ENCODE assay signal across 16 cellular contexts in genomic region chr9:127733609-127734008, GRCh38. TPM values are rescaled to one million over a fixed set of nuclear protein-coding genes. Genes with fewer than 3 reads are reported as not detected.
A peak's percentile ranks its signal among the peaks of the same experiment; 100 is the strongest.
DNase-seq lines count a peak whose midpoint lies in the region; ATAC-seq and TF ChIP-seq lines count a peak whose summit lies in the region.
"Had no signal": no experiment of that assay in that cellular context is flagged by ENCODE, and none has a peak within 500 bp of the region (broad histone marks: within the 10 kb centered on the region; RNA-seq: fewer than 3 reads in every experiment).

No MANE protein-coding gene starts in this region.

- ATAC-seq in PC-3 = no peak
- no peak for ATAC-seq in stimulated activated naive B cell treated with anti-CD40 and anti-IgM and Interleukin-4, amounts not matched to agents 10 μg/mL and 1 μg/mL and 100 μg/mL, for 72 hours (replicated peaks)
- ATAC-seq in HG03354 (IDR thresholded peaks at IDR 0.05; ENCODE audit: poor library complexity, severe bottlenecking, unreplicated experiment) = no peak

- H3K9ac ChIP-seq in PC-3 (ENCODE audit: low read length) = no peak overlapping the region

- peaks cover 9% of the 10 kb centered on the region for H3K36me3 Mint-ChIP-seq in activated naive CD4-positive, alpha-beta T cell treated with anti-CD3 and anti-CD28 coated beads, Interleukin-2, amount 10 ng/mL, durations not matched to agents 7 days and 5 days
- H3K36me3 Mint-ChIP-seq in chondrocyte (ENCODE audit: low read depth) = peaks cover 5% of the 10 kb centered on the region
- H3K36me3 Mint-ChIP-seq in stimulated activated naive B cell treated with anti-CD40 and anti-IgM and Interleukin-4, amounts not matched to agents 10 μg/mL and 1 μg/mL and 100 μg/mL, for 72 hours = peaks cover 9 to 19% of the 10 kb centered on the region in 2 donors

- H3K9me2 ChIP-seq in PC-3 (replicated peaks; ENCODE audit: low read length) = no peaks in the 10 kb centered on the region

- H3K4me3 Mint-ChIP-seq in activated naive CD4-positive, alpha-beta T cell treated with anti-CD3 and anti-CD28 coated beads, Interleukin-2, amount 10 ng/mL, durations not matched to agents 7 days and 5 days = peak overlapping the region; percentile 79
- peak overlapping the region; percentile 23 for H3K4me3 Mint-ChIP-seq in chondrocyte (ENCODE audit: unreplicated experiment)
- H3K4me3 Mint-ChIP-seq in stimulated activated naive B cell treated with anti-CD40 and anti-IgM and Interleukin-4, amounts not matched to agents 10 μg/mL and 1 μg/mL and 100 μg/mL, for 72 hours = peak overlapping the region in 1 of 2 donors; percentile 39

- TF ChIP-seq CTCF in PC-3 (conservative IDR thresholded peaks at IDR 0.05; ENCODE audit: low read depth, low read length) (no peak), chondrocyte (IDR thresholded peaks at IDR 0.05) (no peak)

- no peaks in the 10 kb centered on the region for H3K27me3 Mint-ChIP-seq in activated naive CD4-positive, alpha-beta T cell treated with anti-CD3 and anti-CD28 coated beads, Interleukin-2, amount 10 ng/mL, durations not matched to agents 7 days and 5 days
- no peaks in the 10 kb centered on the region for H3K27me3 Mint-ChIP-seq in chondrocyte (ENCODE audit: low read depth)
- H3K27me3 Mint-ChIP-seq in stimulated activated naive B cell treated with anti-CD40 and anti-IgM and Interleukin-4, amounts not matched to agents 10 μg/mL and 1 μg/mL and 100 μg/mL, for 72 hours = no peaks in the 10 kb centered on the region

- intact Hi-C loops in PC-3 (cut with micrococcal nuclease) = loop anchor here (1.0 to 2.0 kb wide), 3 partner anchors 26 to 187 kb away; no protein-coding TSS in a partner anchor

- H3K4me2 ChIP-seq in PC-3 (ENCODE audit: low read length) = peak overlapping the region; percentile 94; the same call in 1 of the 2 replicates

- no peaks in the 10 kb centered on the region for H3K79me2 ChIP-seq in PC-3 (ENCODE audit: low read length)

- no peaks in the 10 kb centered on the region for H3K27me3 ChIP-seq in PC-3 (ENCODE audit: low read length)

- no peaks in the 10 kb centered on the region for H4K20me1 ChIP-seq in PC-3 (ENCODE audit: low read length)

- CTCF ChIA-PET in activated naive CD4-positive, alpha-beta T cell treated with anti-CD3 and anti-CD28 coated beads, Interleukin-2, amount 10 ng/mL, durations not matched to agents 7 days and 5 days (lab: Charles Lee) = interaction anchor here (0.6 to 3.2 kb wide), 9 partner anchors 14 to 226 kb away, joined by 3 to 44 read pairs (median 7); partner anchors contain the start of gene FPGS
- CTCF ChIA-PET in PC-3 (lab: Charles Lee) = no interaction called here

- peaks cover 28% of the 10 kb centered on the region for H3K4me1 Mint-ChIP-seq in activated naive CD4-positive, alpha-beta T cell treated with anti-CD3 and anti-CD28 coated beads, Interleukin-2, amount 10 ng/mL, durations not matched to agents 7 days and 5 days
- peaks cover 15% of the 10 kb centered on the region for H3K4me1 Mint-ChIP-seq in chondrocyte (ENCODE audit: low read depth)
- H3K4me1 Mint-ChIP-seq in stimulated activated naive B cell treated with anti-CD40 and anti-IgM and Interleukin-4, amounts not matched to agents 10 μg/mL and 1 μg/mL and 100 μg/mL, for 72 hours = peaks cover 8 to 11% of the 10 kb centered on the region in 2 donors

- no peak overlapping the region for H2AFZ ChIP-seq in PC-3 (ENCODE audit: low read length)

- BruUV-seq in PC-3 (replicated peaks; lab: Mats Ljungman, UMichigan) = TSS peak; percentile 43

- peaks cover 8% of the 10 kb centered on the region for H3K4me1 ChIP-seq in PC-3 (ENCODE audit: insufficient read depth, low read length)

- H3K9me3 ChIP-seq in PC-3 (ENCODE audit: low read length) = no peaks in the 10 kb centered on the region

- no peaks in the 10 kb centered on the region for H3F3A ChIP-seq in PC-3 (ENCODE audit: low read length, unreplicated experiment)

- H3K9me3 Mint-ChIP-seq in activated naive CD4-positive, alpha-beta T cell treated with anti-CD3 and anti-CD28 coated beads, Interleukin-2, amount 10 ng/mL, durations not matched to agents 7 days and 5 days = no peaks in the 10 kb centered on the region
- no peaks in the 10 kb centered on the region for H3K9me3 Mint-ChIP-seq in chondrocyte (ENCODE audit: low read depth)
- H3K9me3 Mint-ChIP-seq in stimulated activated naive B cell treated with anti-CD40 and anti-IgM and Interleukin-4, amounts not matched to agents 10 μg/mL and 1 μg/mL and 100 μg/mL, for 72 hours = no peaks in the 10 kb centered on the region

- no peak for DNase-seq in activated naive CD4-positive, alpha-beta T cell treated with anti-CD3 and anti-CD28 coated beads, Interleukin-2, amount 10 ng/mL, durations not matched to agents 7 days and 5 days
- no peak for DNase-seq in activated naive CD4-positive, alpha-beta T cell treated with Interleukin-2 at 50 U/mL for 16 hours
- DNase-seq in PC-3 (no peak), chondrocyte (ENCODE audit: low spot score) (no peak), COLO668 (lab: John Stamatoyannopoulos, UW; ENCODE audit: unreplicated experiment) (no peak), HPDE6-E6E7 (ENCODE audit: extremely low spot score) (no peak)
- DNase-seq in stimulated activated naive B cell treated with anti-CD40 and anti-IgM and Interleukin-4, amounts not matched to agents 10 μg/mL and 1 μg/mL and 100 μg/mL, for 72 hours = no peak
- DNase-seq: activated gamma-delta T cell treated with Interleukin-2 at 50 U/mL for 16 hours, cortex of kidney, foreskin fibroblast, GF-D8, NCI-H226, small intestine had no signal

- no peak overlapping the region for H3K4me3 ChIP-seq in PC-3 (ENCODE audit: low read length)

- POLR2A ChIA-PET in PC-3 (lab: Charles Lee; ENCODE audit: unreplicated experiment) = no interaction called here

- no peak overlapping the region for H3K27ac ChIP-seq in PC-3 (ENCODE audit: low read length)

- H3K27ac Mint-ChIP-seq in activated naive CD4-positive, alpha-beta T cell treated with anti-CD3 and anti-CD28 coated beads, Interleukin-2, amount 10 ng/mL, durations not matched to agents 7 days and 5 days = no peak overlapping the region
- peak overlapping the region; percentile 12 for H3K27ac Mint-ChIP-seq in chondrocyte (ENCODE audit: unreplicated experiment)
- peak overlapping the region; percentile 14 for H3K27ac Mint-ChIP-seq in stimulated activated naive B cell treated with anti-CD40 and anti-IgM and Interleukin-4, amounts not matched to agents 10 μg/mL and 1 μg/mL and 100 μg/mL, for 72 hours

- no peaks in the 10 kb centered on the region for H3K36me3 ChIP-seq in PC-3 (ENCODE audit: low read depth, low read length)

RNA-seq across cellular contexts. Expression of gene TOR2A, which starts 1.5 kb away (rescaled TPM):
- total RNA-seq in PC-3 (2014; rRNA removed) (12.2 and 14.1 TPM in 2 replicates), chondrocyte (6.1 to 8.1 TPM (median 6.4 TPM) in 3 replicates)

RNA-seq across cellular contexts. Expression of gene TTC16, which starts 17.7 kb away (rescaled TPM):
- 0.04 TPM in 1 of 2 replicates, not detected in the other for total RNA-seq in PC-3 (2014; rRNA removed)
- not detected in 3 replicates for total RNA-seq in chondrocyte
- total RNA-seq: kidney epithelial cell, M059J had no signal

RNA-seq across cellular contexts. Expression of gene PTRH1, which starts 18.1 kb away (rescaled TPM):
- total RNA-seq in PC-3 (2014; rRNA removed) (38.1 and 45.3 TPM in 2 replicates), chondrocyte (11.0 to 13.3 TPM (median 11.2 TPM) in 3 replicates)

RNA-seq across cellular contexts. Expression of gene CFAP157, which starts 26.8 kb away (rescaled TPM):
- not detected in 2 replicates for total RNA-seq in PC-3 (2014; rRNA removed)
- 0.27 TPM in 1 of 3 replicates, not detected in the others for total RNA-seq in chondrocyte
- total RNA-seq: kidney epithelial cell, M059J had no signal

RNA-seq across cellular contexts. Expression of gene SH2D3C, which starts 44.9 kb away (rescaled TPM):
- total RNA-seq in PC-3 (2014; rRNA removed) = 0.26 and 1.0 TPM in 2 replicates
- total RNA-seq in chondrocyte = 2.5 to 9.9 TPM (median 9.4 TPM) in 3 replicates
- total RNA-seq: M059J had no signal
